ENCODE assay signal across 11 cellular contexts in the genomic region with DNA sequence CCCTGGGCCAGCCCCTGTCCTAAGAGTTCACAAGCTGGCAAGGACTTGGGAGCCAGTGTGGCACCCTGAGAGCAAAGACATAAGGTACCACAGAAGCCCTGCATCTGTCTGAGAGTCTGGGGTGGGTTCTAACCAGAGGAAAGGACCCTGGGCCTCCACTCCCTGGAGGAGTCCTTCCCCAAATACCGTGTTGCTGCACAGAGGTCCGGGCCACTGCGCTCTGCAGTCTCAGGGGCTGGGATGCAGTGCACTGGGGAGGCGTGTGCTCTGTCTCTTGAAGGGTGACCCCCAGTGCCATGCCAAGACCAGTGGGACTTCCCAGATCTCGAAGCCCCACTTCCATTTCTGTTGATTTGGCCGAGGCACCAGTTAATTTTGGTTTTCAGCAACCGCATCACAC. TPM values are rescaled to one million over a fixed set of nuclear protein-coding genes. Genes with fewer than 3 reads are reported as not detected.
DNase-seq lines count a peak whose midpoint lies in the region; ATAC-seq and TF ChIP-seq lines count a peak whose summit lies in the region.
"Had no signal": no experiment of that assay in that cellular context is flagged by ENCODE, and none has a peak within 500 bp of the region (broad histone marks: within the 10 kb centered on the region; RNA-seq: fewer than 3 reads in every experiment).

No MANE protein-coding gene starts in this region.

- peak overlapping the region; percentile 66 to 91 (median 87) for H3K9ac ChIP-seq in BLaER1 treated with 17β-estradiol and CSF1 and Interleukin-3, amounts not matched to agents 10 nM and 100 nM
- H3K9ac ChIP-seq in mesenchymal stem cell (ENCODE audit: low read length): peak overlapping the region; percentile 75

- peak overlapping the region in 1 of 2 experiments; percentile 97 for H3K18ac ChIP-seq in mesenchymal stem cell (ENCODE audit: low read depth in 1 of 2, low read length in 2 of 2)

- peak overlapping the region; percentile 87 to 99 (median 95) for H3K4me2 ChIP-seq in BLaER1 treated with 17β-estradiol and CSF1 and Interleukin-3, amounts not matched to agents 10 nM and 100 nM
- no peak overlapping the region for H3K4me2 ChIP-seq in mesenchymal stem cell (ENCODE audit: low read length, poor library complexity, severe bottlenecking)

- ATAC-seq in T-helper 17 cell: no peak

- H3K4ac ChIP-seq in mesenchymal stem cell (ENCODE audit: low read depth in 1 of 2, low read length in 2 of 2): peak overlapping the region; percentile 9 to 93

- H2AFZ ChIP-seq in mesenchymal stem cell (ENCODE audit: low read depth, low read length): no peak overlapping the region

- peaks cover 3% of the 10 kb centered on the region for H3K79me1 ChIP-seq in mesenchymal stem cell (replicated peaks; ENCODE audit: low read length, poor library complexity, severe bottlenecking)

- no peak overlapping the region for H2BK5ac ChIP-seq in mesenchymal stem cell (ENCODE audit: low read depth, low read length, poor library complexity, severe bottlenecking)

- H3K36me3 ChIP-seq in BLaER1 treated with 17β-estradiol and CSF1 and Interleukin-3, amounts not matched to agents 10 nM and 100 nM: peaks cover 0 to 24% (median 23%) of the 10 kb centered on the region in 11 experiments; a peak in 17 of 22 replicates
- H3K36me3 ChIP-seq in mesenchymal stem cell (ENCODE audit: control insufficient read depth in 1 of 2, insufficient read depth in 2 of 2, low read depth in 1 of 2, low read length in 2 of 2) (peaks cover 14 to 25% of the 10 kb centered on the region in 2 experiments), adrenal gland (replicated peaks in 1 of 2) (peaks cover 0 to 9% of the 10 kb centered on the region in 2 donors)

- H2BK120ac ChIP-seq in mesenchymal stem cell (ENCODE audit: low read depth, low read length): peak overlapping the region; percentile 36

- no peaks in the 10 kb centered on the region; a peak in 3 of 22 replicates for H4K20me1 ChIP-seq in BLaER1 treated with 17β-estradiol and CSF1 and Interleukin-3, amounts not matched to agents 10 nM and 100 nM

- peaks cover under 1% of the 10 kb centered on the region for H3K36me3 Mint-ChIP-seq in T-helper 17 cell (ENCODE audit: low read depth)

- peak overlapping the region; percentile 64 for H2BK15ac ChIP-seq in mesenchymal stem cell (ENCODE audit: low read depth, poor library complexity, severe bottlenecking)

- TF ChIP-seq CTCF in adrenal gland (IDR thresholded peaks at IDR 0.05): no peak

- DNase-seq in T-helper 17 cell (no peak), mesenchymal stem cell (no peak), Ammon's horn (ENCODE audit: low spot score) (no peak), adrenal gland (no peak)
- DNase-seq in activated CD4-positive, CD25-positive, alpha-beta regulatory T cell treated with anti-CD3 and anti-CD28 coated beads, Interleukin-2, amount 50 U/mL, for 72 hours: no peak
- DNase-seq: activated CD8-positive, alpha-beta memory T cell treated with anti-CD3 and anti-CD28 coated beads, Interleukin-2, amount 50 U/mL, for 48 hours; Calu3; GM23248; NCI-H187 treated with DMSO at 0.1 percent for 48 hours had no signal

- peak overlapping the region; percentile 29 to 98 for H2BK12ac ChIP-seq in mesenchymal stem cell (ENCODE audit: low read length in 2 of 2)

- peak overlapping the region; percentile 87 for H3K4me3 Mint-ChIP-seq in T-helper 17 cell

- no peaks in the 10 kb centered on the region for H3K9me3 ChIP-seq in BLaER1 treated with 17β-estradiol and CSF1 and Interleukin-3, amounts not matched to agents 10 nM and 100 nM (replicated peaks in 1 of 11)
- H3K9me3 ChIP-seq in T-helper 17 cell (ENCODE audit: control insufficient read depth, low read length, poor library complexity, severe bottlenecking) (no peaks in the 10 kb centered on the region), mesenchymal stem cell (ENCODE audit: control insufficient read depth, low read length) (no peaks in the 10 kb centered on the region), adrenal gland (replicated peaks in 1 of 3) (no peaks in the 10 kb centered on the region)

- H3K23ac ChIP-seq in mesenchymal stem cell (ENCODE audit: low read length in 2 of 2): peak overlapping the region in 1 of 2 experiments; percentile 14

- H4K91ac ChIP-seq in mesenchymal stem cell (ENCODE audit: low read length): peak overlapping the region; percentile 59

- H2AK5ac ChIP-seq in mesenchymal stem cell (ENCODE audit: low read length, severe bottlenecking): peak overlapping the region; percentile 58

- no peaks in the 10 kb centered on the region for H3K27me3 ChIP-seq in BLaER1 treated with 17β-estradiol and CSF1 and Interleukin-3, amounts not matched to agents 10 nM and 100 nM
- H3K27me3 ChIP-seq in mesenchymal stem cell (ENCODE audit: control insufficient read depth in 1 of 2, insufficient read depth in 1 of 2, low read length in 2 of 2) (peaks cover 0 to 5% of the 10 kb centered on the region in 2 experiments), adrenal gland (no peaks in the 10 kb centered on the region)

- intact Hi-C loops in adrenal gland (cut with DNase I): no loop called here

- peak overlapping the region in 6 of 10 experiments; percentile 17 to 49 (median 32); a peak in 6 of 20 replicates for H3K4me3 ChIP-seq in BLaER1 treated with 17β-estradiol and CSF1 and Interleukin-3, amounts not matched to agents 10 nM and 100 nM
- H3K4me3 ChIP-seq in mesenchymal stem cell (ENCODE audit: insufficient read depth in 1 of 2, low read depth in 1 of 2, low read length in 2 of 2): no peak overlapping the region
- no peak overlapping the region for H3K4me3 ChIP-seq in adrenal gland
- H3K4me3 ChIP-seq: GM23248 had no signal

- TF ChIP-seq POLR2A in adrenal gland (IDR thresholded peaks at IDR 0.05): no peak

- peak overlapping the region; percentile 95 for H3K27ac Mint-ChIP-seq in T-helper 17 cell

- no peak overlapping the region for H4K8ac ChIP-seq in mesenchymal stem cell (ENCODE audit: low read length)

- H3K4me1 Mint-ChIP-seq in T-helper 17 cell: peaks cover 55% of the 10 kb centered on the region

- H3K4me1 ChIP-seq in BLaER1 treated with 17β-estradiol and CSF1 and Interleukin-3, amounts not matched to agents 10 nM and 100 nM: peaks cover 90 to 96% (median 92%) of the 10 kb centered on the region in 10 experiments
- H3K4me1 ChIP-seq in mesenchymal stem cell (ENCODE audit: control insufficient read depth, insufficient read depth, low read depth, low read length) (peaks cover 77% of the 10 kb centered on the region), adrenal gland (replicated peaks in 1 of 2) (peaks cover 18 to 39% of the 10 kb centered on the region in 2 donors)

- peak overlapping the region in 1 of 2 experiments; percentile 92 for H3K14ac ChIP-seq in mesenchymal stem cell (ENCODE audit: low read length in 2 of 2)

- WGBS in mesenchymal stem cell: 91% methylated on average over 7 of the region's 7 CpGs
- WGBS in adrenal gland, 4 donors: 81 to 87% (median 83%) methylated on average over 6 to 7 of the region's 7 CpGs

- H3K27ac ChIP-seq in BLaER1 treated with 17β-estradiol and CSF1 and Interleukin-3, amounts not matched to agents 10 nM and 100 nM: peak overlapping the region; percentile 52 to 97 (median 92)
- H3K27ac ChIP-seq in mesenchymal stem cell (ENCODE audit: low read length, poor library complexity, severe bottlenecking) (peak overlapping the region; percentile 88), adrenal gland (peak overlapping the region in 2 of 5 donors; percentile 81 to 92)

- no peaks in the 10 kb centered on the region for H3K27me3 Mint-ChIP-seq in T-helper 17 cell
- H3K27me3 Mint-ChIP-seq: progenitor cell of endocrine pancreas had no signal

RNA-seq across cellular contexts. Expression of gene SH3BP1, which starts 4.3 kb away (rescaled TPM):
- total RNA-seq in T-helper 17 cell (10 to 100 TPM; 79.7 to 97.5 TPM), adrenal gland (10 to 100 TPM in 5 of 8 donors, 1 to 10 TPM in 3; 8.1 to 18.7 (median 10.6) TPM)
- 15.4 TPM for polyA plus RNA-seq in mesenchymal stem cell (2013, experiment 1 of 2)
- polyA plus RNA-seq in mesenchymal stem cell (2013, experiment 2 of 2): 15.0 TPM
- polyA plus RNA-seq in adrenal gland: 10 to 100 TPM in 1 of 3 donors, 1 to 10 TPM in 2; 2.4 to 27.3 (median 9.8) TPM

RNA-seq across cellular contexts. Expression of gene PDXP, which starts 23.4 kb away (rescaled TPM):
- total RNA-seq in T-helper 17 cell (1 to 10 TPM; 2.6 to 3.0 TPM), adrenal gland (10 to 100 TPM; 16.2 to 49.7 (median 20.9) TPM)
- 7.5 TPM for polyA plus RNA-seq in mesenchymal stem cell (2013, experiment 1 of 2)
- 6.7 TPM for polyA plus RNA-seq in mesenchymal stem cell (2013, experiment 2 of 2)
- 10 to 100 TPM in 2 of 3 donors, 1 to 10 TPM in 1; 10.0 to 41.9 (median 13.4) TPM for polyA plus RNA-seq in adrenal gland

RNA-seq across cellular contexts. Expression of gene GGA1, which starts 26.5 kb away (rescaled TPM):
- total RNA-seq in T-helper 17 cell (10 to 100 TPM; 70.5 to 86.8 TPM), adrenal gland (10 to 100 TPM; 30.6 to 93.3 (median 65.6) TPM)
- 25.3 TPM for polyA plus RNA-seq in mesenchymal stem cell (2013, experiment 1 of 2)
- polyA plus RNA-seq in mesenchymal stem cell (2013, experiment 2 of 2): 23.1 TPM
- polyA plus RNA-seq in adrenal gland: 100 to 1,000 TPM in 2 of 3 donors, 10 to 100 TPM in 1; 42.4 to 160 (median 107) TPM

RNA-seq across cellular contexts. Expression of gene LGALS1, which starts 40.3 kb away (rescaled TPM):
- 100 to 1,000 TPM; 152 to 154 TPM for total RNA-seq in T-helper 17 cell
- polyA plus RNA-seq in mesenchymal stem cell (2013, experiment 1 of 2): 4,707 TPM
- 4,802 TPM for polyA plus RNA-seq in mesenchymal stem cell (2013, experiment 2 of 2)
- 1,000 to 10,000 TPM in 3 of 8 donors, 100 to 1,000 TPM in 5; 623 to 2,904 (median 918) TPM for total RNA-seq in adrenal gland
- 1,000 to 10,000 TPM in 2 of 3 donors, 100 to 1,000 TPM in 1; 588 to 4,628 (median 4,577) TPM for polyA plus RNA-seq in adrenal gland

RNA-seq across cellular contexts. Expression of gene NOL12, which starts 51.0 kb away (rescaled TPM):
- total RNA-seq in T-helper 17 cell: 10 to 100 TPM; 26.2 to 34.8 TPM
- 14.9 TPM for polyA plus RNA-seq in mesenchymal stem cell (2013, experiment 1 of 2)
- polyA plus RNA-seq in mesenchymal stem cell (2013, experiment 2 of 2): 13.9 TPM
- total RNA-seq in adrenal gland: 10 to 100 TPM; 23.2 to 51.1 (median 39.3) TPM
- polyA plus RNA-seq in adrenal gland: 10 to 100 TPM; 26.7 to 90.7 (median 73.8) TPM

Comparison
In these comparisons a context has a peak if more than half of its experiments do, and no peak if none do; other contexts are left out.
1. H3K4me3 ChIP-seq: peak in BLaER1 treated with 17β-estradiol and CSF1 and Interleukin-3, amounts not matched to agents 10 nM and 100 nM (6 of 10); none in mesenchymal stem cell (0 of 2) and adrenal gland (0 of 4).
2. RNA of gene SH3BP1, which starts 4.3 kb away (total RNA-seq): 79.7 to 97.5 TPM in T-helper 17 cell; 8.1 to 18.7 TPM in adrenal gland; every median in the first group is over 4 times any median in the second.
3. RNA of gene PDXP, which starts 23.4 kb away (total RNA-seq): 16.2 to 49.7 TPM in adrenal gland; 2.6 to 3.0 TPM in T-helper 17 cell; every median in the first group is over 4 times any median in the second.